ENCODE assay signal across 1 cellular context in genomic region chr14:90396342-90397339, GRCh38.
TF ChIP-seq lines count a peak whose summit lies in the region.

Gene CALM1, plus strand, starts transcription at chr14:90397029. Its CDS starts 202 bp downstream, at chr14:90397231.

TF ChIP-seq in HepG2, 621 proteins besides CTCF, POLR2A, EP300 and RAD21 (continued from another document and continues in another):
- TF ChIP-seq ZBTB40 (IDR thresholded peaks at IDR 0.05) (no peak), ZBTB40 (CRISPR knock-in tag; IDR thresholded peaks at IDR 0.05) (peak; percentile 89), SAFB2 (CRISPR knock-in tag; IDR thresholded peaks at IDR 0.05; ENCODE audit: borderline replicate concordance, low read depth) (peak; percentile 86), RFX1 (IDR thresholded peaks at IDR 0.05) (no peak), MAFK (conservative IDR thresholded peaks at IDR 0.05 in 1 of 2, IDR thresholded peaks at IDR 0.05 in 1 of 2; ENCODE audit: low read length in 2 of 2) (no peak), ZNF260 (CRISPR knock-in tag; IDR thresholded peaks at IDR 0.05; ENCODE audit: borderline replicate concordance, low read depth) (no peak), MXD4 (CRISPR knock-in tag; IDR thresholded peaks at IDR 0.05) (peak; percentile 79), HINFP (CRISPR knock-in tag; IDR thresholded peaks at IDR 0.05; ENCODE audit: low read depth) (no peak), ZNF691 (CRISPR knock-in tag; IDR thresholded peaks at IDR 0.05; ENCODE audit: borderline replicate concordance, low read depth) (peak; percentile 95; the same call in 1 of the 2 replicates), ZBTB37 (CRISPR knock-in tag; IDR thresholded peaks at IDR 0.05) (no peak), ZSCAN12 (CRISPR knock-in tag; IDR thresholded peaks at IDR 0.05) (peak; percentile 83; the same call in 1 of the 2 replicates), ZFP37 (CRISPR knock-in tag; IDR thresholded peaks at IDR 0.05; ENCODE audit: borderline replicate concordance) (peak; percentile 23; the same call in 1 of the 2 replicates), ZNF788 (CRISPR knock-in tag; IDR thresholded peaks at IDR 0.05; ENCODE audit: borderline replicate concordance) (peak; percentile 97), CERS6 (CRISPR knock-in tag; IDR thresholded peaks at IDR 0.05) (no peak; the same call in 1 of the 2 replicates), GATA4 (IDR thresholded peaks at IDR 0.05; ENCODE audit: borderline replicate concordance, low read depth) (peak; percentile 85; the same call in 1 of the 2 replicates), ZNF556 (CRISPR knock-in tag; IDR thresholded peaks at IDR 0.05; ENCODE audit: borderline replicate concordance) (no peak), ZNF841 (CRISPR knock-in tag; IDR thresholded peaks at IDR 0.05; ENCODE audit: borderline replicate concordance) (peak; percentile 58; the same call in 1 of the 2 replicates), SMAD1 (CRISPR knock-in tag; IDR thresholded peaks at IDR 0.05; ENCODE audit: borderline replicate concordance, low read depth) (peak; percentile 74; the same call in 1 of the 2 replicates), MXI1 (IDR thresholded peaks at IDR 0.05; ENCODE audit: borderline replicate concordance, low read depth, low read length) (peak; percentile 89; the same call in 2 of the 3 replicates), PPARG (CRISPR knock-in tag; conservative IDR thresholded peaks at IDR 0.05) (no peak), CCDC6 (CRISPR knock-in tag; IDR thresholded peaks at IDR 0.05) (peak; percentile 88), ZNF773 (CRISPR knock-in tag; IDR thresholded peaks at IDR 0.05; ENCODE audit: borderline replicate concordance) (peak; percentile 92; the same call in 1 of the 2 replicates)
- TF ChIP-seq, protein P1, sequence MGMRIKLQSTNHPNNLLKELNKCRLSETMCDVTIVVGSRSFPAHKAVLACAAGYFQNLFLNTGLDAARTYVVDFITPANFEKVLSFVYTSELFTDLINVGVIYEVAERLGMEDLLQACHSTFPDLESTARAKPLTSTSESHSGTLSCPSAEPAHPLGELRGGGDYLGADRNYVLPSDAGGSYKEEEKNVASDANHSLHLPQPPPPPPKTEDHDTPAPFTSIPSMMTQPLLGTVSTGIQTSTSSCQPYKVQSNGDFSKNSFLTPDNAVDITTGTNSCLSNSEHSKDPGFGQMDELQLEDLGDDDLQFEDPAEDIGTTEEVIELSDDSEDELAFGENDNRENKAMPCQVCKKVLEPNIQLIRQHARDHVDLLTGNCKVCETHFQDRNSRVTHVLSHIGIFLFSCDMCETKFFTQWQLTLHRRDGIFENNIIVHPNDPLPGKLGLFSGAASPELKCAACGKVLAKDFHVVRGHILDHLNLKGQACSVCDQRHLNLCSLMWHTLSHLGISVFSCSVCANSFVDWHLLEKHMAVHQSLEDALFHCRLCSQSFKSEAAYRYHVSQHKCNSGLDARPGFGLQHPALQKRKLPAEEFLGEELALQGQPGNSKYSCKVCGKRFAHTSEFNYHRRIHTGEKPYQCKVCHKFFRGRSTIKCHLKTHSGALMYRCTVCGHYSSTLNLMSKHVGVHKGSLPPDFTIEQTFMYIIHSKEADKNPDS (CRISPR knock-in tag; IDR thresholded peaks at IDR 0.05): no peak
- TF ChIP-seq, protein P2, sequence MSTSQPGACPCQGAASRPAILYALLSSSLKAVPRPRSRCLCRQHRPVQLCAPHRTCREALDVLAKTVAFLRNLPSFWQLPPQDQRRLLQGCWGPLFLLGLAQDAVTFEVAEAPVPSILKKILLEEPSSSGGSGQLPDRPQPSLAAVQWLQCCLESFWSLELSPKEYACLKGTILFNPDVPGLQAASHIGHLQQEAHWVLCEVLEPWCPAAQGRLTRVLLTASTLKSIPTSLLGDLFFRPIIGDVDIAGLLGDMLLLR (CRISPR knock-in tag; IDR thresholded peaks at IDR 0.05): peak; percentile 85
- TF ChIP-seq, protein P3, sequence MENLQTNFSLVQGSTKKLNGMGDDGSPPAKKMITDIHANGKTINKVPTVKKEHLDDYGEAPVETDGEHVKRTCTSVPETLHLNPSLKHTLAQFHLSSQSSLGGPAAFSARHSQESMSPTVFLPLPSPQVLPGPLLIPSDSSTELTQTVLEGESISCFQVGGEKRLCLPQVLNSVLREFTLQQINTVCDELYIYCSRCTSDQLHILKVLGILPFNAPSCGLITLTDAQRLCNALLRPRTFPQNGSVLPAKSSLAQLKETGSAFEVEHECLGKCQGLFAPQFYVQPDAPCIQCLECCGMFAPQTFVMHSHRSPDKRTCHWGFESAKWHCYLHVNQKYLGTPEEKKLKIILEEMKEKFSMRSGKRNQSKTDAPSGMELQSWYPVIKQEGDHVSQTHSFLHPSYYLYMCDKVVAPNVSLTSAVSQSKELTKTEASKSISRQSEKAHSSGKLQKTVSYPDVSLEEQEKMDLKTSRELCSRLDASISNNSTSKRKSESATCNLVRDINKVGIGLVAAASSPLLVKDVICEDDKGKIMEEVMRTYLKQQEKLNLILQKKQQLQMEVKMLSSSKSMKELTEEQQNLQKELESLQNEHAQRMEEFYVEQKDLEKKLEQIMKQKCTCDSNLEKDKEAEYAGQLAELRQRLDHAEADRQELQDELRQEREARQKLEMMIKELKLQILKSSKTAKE (CRISPR knock-in tag; IDR thresholded peaks at IDR 0.05; ENCODE audit: borderline replicate concordance): peak; percentile 50; the same call in 1 of the 2 replicates
- TF ChIP-seq, protein P4, sequence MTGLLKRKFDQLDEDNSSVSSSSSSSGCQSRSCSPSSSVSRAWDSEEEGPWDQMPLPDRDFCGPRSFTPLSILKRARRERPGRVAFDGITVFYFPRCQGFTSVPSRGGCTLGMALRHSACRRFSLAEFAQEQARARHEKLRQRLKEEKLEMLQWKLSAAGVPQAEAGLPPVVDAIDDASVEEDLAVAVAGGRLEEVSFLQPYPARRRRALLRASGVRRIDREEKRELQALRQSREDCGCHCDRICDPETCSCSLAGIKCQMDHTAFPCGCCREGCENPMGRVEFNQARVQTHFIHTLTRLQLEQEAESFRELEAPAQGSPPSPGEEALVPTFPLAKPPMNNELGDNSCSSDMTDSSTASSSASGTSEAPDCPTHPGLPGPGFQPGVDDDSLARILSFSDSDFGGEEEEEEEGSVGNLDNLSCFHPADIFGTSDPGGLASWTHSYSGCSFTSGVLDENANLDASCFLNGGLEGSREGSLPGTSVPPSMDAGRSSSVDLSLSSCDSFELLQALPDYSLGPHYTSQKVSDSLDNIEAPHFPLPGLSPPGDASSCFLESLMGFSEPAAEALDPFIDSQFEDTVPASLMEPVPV (CRISPR knock-in tag; IDR thresholded peaks at IDR 0.05): 0 out of 2 replicates have a peak, but pooled peaks have one; percentile 23
- TF ChIP-seq, protein P5, sequence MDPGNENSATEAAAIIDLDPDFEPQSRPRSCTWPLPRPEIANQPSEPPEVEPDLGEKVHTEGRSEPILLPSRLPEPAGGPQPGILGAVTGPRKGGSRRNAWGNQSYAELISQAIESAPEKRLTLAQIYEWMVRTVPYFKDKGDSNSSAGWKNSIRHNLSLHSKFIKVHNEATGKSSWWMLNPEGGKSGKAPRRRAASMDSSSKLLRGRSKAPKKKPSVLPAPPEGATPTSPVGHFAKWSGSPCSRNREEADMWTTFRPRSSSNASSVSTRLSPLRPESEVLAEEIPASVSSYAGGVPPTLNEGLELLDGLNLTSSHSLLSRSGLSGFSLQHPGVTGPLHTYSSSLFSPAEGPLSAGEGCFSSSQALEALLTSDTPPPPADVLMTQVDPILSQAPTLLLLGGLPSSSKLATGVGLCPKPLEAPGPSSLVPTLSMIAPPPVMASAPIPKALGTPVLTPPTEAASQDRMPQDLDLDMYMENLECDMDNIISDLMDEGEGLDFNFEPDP (CRISPR knock-in tag; conservative IDR thresholded peaks at IDR 0.05): no peak
- TF ChIP-seq, protein P6, sequence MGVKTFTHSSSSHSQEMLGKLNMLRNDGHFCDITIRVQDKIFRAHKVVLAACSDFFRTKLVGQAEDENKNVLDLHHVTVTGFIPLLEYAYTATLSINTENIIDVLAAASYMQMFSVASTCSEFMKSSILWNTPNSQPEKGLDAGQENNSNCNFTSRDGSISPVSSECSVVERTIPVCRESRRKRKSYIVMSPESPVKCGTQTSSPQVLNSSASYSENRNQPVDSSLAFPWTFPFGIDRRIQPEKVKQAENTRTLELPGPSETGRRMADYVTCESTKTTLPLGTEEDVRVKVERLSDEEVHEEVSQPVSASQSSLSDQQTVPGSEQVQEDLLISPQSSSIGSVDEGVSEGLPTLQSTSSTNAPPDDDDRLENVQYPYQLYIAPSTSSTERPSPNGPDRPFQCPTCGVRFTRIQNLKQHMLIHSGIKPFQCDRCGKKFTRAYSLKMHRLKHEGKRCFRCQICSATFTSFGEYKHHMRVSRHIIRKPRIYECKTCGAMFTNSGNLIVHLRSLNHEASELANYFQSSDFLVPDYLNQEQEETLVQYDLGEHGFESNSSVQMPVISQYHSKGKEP (CRISPR knock-in tag; IDR thresholded peaks at IDR 0.05): peak; percentile 86; the same call in 1 of the 2 replicates
